8 cellular contexts compared by ENCODE assay signal in the genomic region with DNA sequence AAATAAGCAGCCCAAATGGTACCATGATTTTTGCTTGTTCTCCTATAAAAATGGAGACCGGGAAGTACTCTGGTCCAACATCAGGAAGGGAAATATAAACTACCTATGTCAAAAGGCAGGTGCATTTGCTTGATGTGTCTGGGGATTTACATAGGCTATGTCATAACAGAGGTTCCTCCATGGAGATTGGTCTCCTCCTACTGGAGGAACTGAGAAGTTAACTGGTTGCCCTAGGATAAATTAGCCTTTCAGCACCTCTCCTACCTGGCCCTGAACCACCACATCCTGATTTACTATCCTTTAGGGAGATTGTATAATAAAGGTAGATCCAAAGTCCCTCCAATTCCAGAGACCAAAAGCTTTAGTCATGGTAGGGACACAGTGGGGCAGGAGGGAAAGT.
A peak's percentile ranks its signal among the peaks of the same experiment; 100 is the strongest.
DNase-seq lines count a peak whose midpoint lies in the region; ATAC-seq and TF ChIP-seq lines count a peak whose summit lies in the region.

No MANE protein-coding gene starts in this region.

- no peak overlapping the region for H3K9ac ChIP-seq in MM.1S (ENCODE audit: low read length)

- POLR2A ChIA-PET in WTC11 (lab: Charles Lee): no interaction called here

- no peak overlapping the region for H2AFZ ChIP-seq in MM.1S (ENCODE audit: low read length)

- H3K4me1 ChIP-seq in MM.1S (ENCODE audit: low read length) (peaks cover 9% of the 10 kb centered on the region), transverse colon (no peaks in the 10 kb centered on the region)

- H3K9me3 ChIP-seq in MM.1S (replicated peaks; ENCODE audit: insufficient read depth, low read length) (no peaks in the 10 kb centered on the region), transverse colon (no peaks in the 10 kb centered on the region)

- TF ChIP-seq CTCF in GM10266 (IDR thresholded peaks at IDR 0.05; ENCODE audit: control insufficient read depth, insufficient read depth, low read depth, missing control alignments) (peak; percentile 53), HFF-Myc (IDR thresholded peaks at IDR 0.05; ENCODE audit: low read depth, low read length, missing control alignments) (peak; percentile 40), MM.1S (IDR thresholded peaks at IDR 0.05; ENCODE audit: low read length) (peak; percentile 97), WTC11 (IDR thresholded peaks at IDR 0.05) (peak; percentile 52), transverse colon (IDR thresholded peaks at IDR 0.05) (peak; percentile 52 to 83 (median 69))

- in situ Hi-C loops in transverse colon (cut with MboI; ENCODE audit: low pct_ligation_motif_present in 1 of 4, low pct_unique_long_range_greater_than_20kb in 1 of 4, low sequenced_read_pairs in 3 of 4): loop anchor here in 3 of 4 donors (25.0 kb wide), 3 partner anchors 883 to 1108 kb away; a partner anchor contains a TSS

- intact Hi-C loops in transverse colon (cut with DNase I; ENCODE audit: low total_unique reads): no loop called here

- WGBS in transverse colon (ENCODE audit: low coverage in 1 of 2), 2 donors: 11 to 27% methylated on average over 1 of the region's 1 CpG

- peaks cover 41% of the 10 kb centered on the region for H3K27me3 Mint-ChIP-seq in WTC11 (ENCODE audit: low read depth)

- TF ChIP-seq POLR2A in transverse colon (IDR thresholded peaks at IDR 0.05): no peak

- no peaks in the 10 kb centered on the region for H3K79me2 ChIP-seq in MM.1S (ENCODE audit: low read length)

- H3K36me3 Mint-ChIP-seq in WTC11: no peaks in the 10 kb centered on the region

- no peaks in the 10 kb centered on the region for H3K9me3 Mint-ChIP-seq in WTC11

- peaks cover 11% of the 10 kb centered on the region for H3K4me1 Mint-ChIP-seq in WTC11

- H3K27me3 ChIP-seq in MM.1S (replicated peaks; ENCODE audit: insufficient read depth, low read length) (no peaks in the 10 kb centered on the region), transverse colon (no peaks in the 10 kb centered on the region)

- H3K27ac Mint-ChIP-seq in WTC11: no peak overlapping the region

- H3K4me3 ChIP-seq in HFF-Myc (replicated peaks; ENCODE audit: low read depth, low read length): no peak overlapping the region
- no peak overlapping the region for H3K4me3 ChIP-seq in MM.1S (ENCODE audit: low read length)
- no peak overlapping the region for H3K4me3 ChIP-seq in transverse colon

- H3K36me3 ChIP-seq in MM.1S (replicated peaks; ENCODE audit: insufficient read depth, low read length) (no peaks in the 10 kb centered on the region), transverse colon (no peaks in the 10 kb centered on the region)

- peak; percentile 97 for ATAC-seq in WTC11

- no peak overlapping the region for H3K27ac ChIP-seq in MM.1S (ENCODE audit: low read length)
- H3K27ac ChIP-seq in transverse colon: no peak overlapping the region

- no peak overlapping the region for H3K4me2 ChIP-seq in MM.1S (ENCODE audit: low read depth, low read length)

- TF ChIP-seq EP300 in transverse colon (IDR thresholded peaks at IDR 0.05; ENCODE audit: low read depth): no peak

- H3F3A ChIP-seq in MM.1S (ENCODE audit: insufficient read depth, low read length): no peaks in the 10 kb centered on the region

- no peak overlapping the region for H3K4me3 Mint-ChIP-seq in WTC11

- DNase-seq in A172 (ENCODE audit: low spot score): peak; percentile 62
- peak; percentile 18 for DNase-seq in GM10266 (ENCODE audit: extremely low spot score)
- no peak for DNase-seq in HFF-Myc (ENCODE audit: extremely low read depth, low read depth)
- DNase-seq in MM.1S: peak; percentile 87
- DNase-seq in WTC11 (ENCODE audit: low spot score): no peak
- peak; percentile 36 for DNase-seq in iPS DF 4.7 (ENCODE audit: extremely low read depth, low spot score)
- DNase-seq in transverse colon: no peak
- no peak for DNase-seq in AG20443 (ENCODE audit: low spot score)

- CTCF ChIA-PET in WTC11 (lab: Charles Lee): no interaction called here

- no peaks in the 10 kb centered on the region for H4K20me1 ChIP-seq in MM.1S (ENCODE audit: insufficient read depth, low read length)

- no peaks in the 10 kb centered on the region for H3K9me2 ChIP-seq in MM.1S (replicated peaks; ENCODE audit: insufficient read depth, low read length)

TF ChIP-seq in WTC11, 78 proteins besides CTCF, POLR2A, EP300 and RAD21 (continues in another document):
- TF ChIP-seq, protein P1, sequence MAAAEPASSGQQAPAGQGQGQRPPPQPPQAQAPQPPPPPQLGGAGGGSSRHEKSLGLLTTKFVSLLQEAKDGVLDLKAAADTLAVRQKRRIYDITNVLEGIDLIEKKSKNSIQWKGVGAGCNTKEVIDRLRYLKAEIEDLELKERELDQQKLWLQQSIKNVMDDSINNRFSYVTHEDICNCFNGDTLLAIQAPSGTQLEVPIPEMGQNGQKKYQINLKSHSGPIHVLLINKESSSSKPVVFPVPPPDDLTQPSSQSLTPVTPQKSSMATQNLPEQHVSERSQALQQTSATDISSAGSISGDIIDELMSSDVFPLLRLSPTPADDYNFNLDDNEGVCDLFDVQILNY (CRISPR knock-in tag; IDR thresholded peaks at IDR 0.05): no peak
- TF ChIP-seq, protein P2, sequence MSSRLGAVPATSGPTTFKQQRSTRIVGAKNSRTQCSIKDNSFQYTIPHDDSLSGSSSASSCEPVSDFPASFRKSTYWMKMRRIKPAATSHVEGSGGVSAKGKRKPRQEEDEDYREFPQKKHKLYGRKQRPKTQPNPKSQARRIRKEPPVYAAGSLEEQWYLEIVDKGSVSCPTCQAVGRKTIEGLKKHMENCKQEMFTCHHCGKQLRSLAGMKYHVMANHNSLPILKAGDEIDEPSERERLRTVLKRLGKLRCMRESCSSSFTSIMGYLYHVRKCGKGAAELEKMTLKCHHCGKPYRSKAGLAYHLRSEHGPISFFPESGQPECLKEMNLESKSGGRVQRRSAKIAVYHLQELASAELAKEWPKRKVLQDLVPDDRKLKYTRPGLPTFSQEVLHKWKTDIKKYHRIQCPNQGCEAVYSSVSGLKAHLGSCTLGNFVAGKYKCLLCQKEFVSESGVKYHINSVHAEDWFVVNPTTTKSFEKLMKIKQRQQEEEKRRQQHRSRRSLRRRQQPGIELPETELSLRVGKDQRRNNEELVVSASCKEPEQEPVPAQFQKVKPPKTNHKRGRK (CRISPR knock-in tag; IDR thresholded peaks at IDR 0.05; ENCODE audit: borderline replicate concordance): no peak
- TF ChIP-seq ZNF263 (CRISPR knock-in tag; IDR thresholded peaks at IDR 0.05; ENCODE audit: low read depth) (no peak), IRF2 (CRISPR knock-in tag; IDR thresholded peaks at IDR 0.05; ENCODE audit: borderline replicate concordance, low read depth) (no peak), FOXK1 (CRISPR knock-in tag; IDR thresholded peaks at IDR 0.05) (no peak), KAT7 (CRISPR knock-in tag; IDR thresholded peaks at IDR 0.05; ENCODE audit: borderline replicate concordance) (no peak), ESRRA (CRISPR knock-in tag; IDR thresholded peaks at IDR 0.05; ENCODE audit: borderline replicate concordance) (no peak), RELA (CRISPR knock-in tag; IDR thresholded peaks at IDR 0.05; ENCODE audit: borderline replicate concordance) (no peak)
- TF ChIP-seq, protein P3, sequence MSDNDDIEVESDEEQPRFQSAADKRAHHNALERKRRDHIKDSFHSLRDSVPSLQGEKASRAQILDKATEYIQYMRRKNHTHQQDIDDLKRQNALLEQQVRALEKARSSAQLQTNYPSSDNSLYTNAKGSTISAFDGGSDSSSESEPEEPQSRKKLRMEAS (CRISPR knock-in tag; IDR thresholded peaks at IDR 0.05): no peak
- TF ChIP-seq, protein P4, sequence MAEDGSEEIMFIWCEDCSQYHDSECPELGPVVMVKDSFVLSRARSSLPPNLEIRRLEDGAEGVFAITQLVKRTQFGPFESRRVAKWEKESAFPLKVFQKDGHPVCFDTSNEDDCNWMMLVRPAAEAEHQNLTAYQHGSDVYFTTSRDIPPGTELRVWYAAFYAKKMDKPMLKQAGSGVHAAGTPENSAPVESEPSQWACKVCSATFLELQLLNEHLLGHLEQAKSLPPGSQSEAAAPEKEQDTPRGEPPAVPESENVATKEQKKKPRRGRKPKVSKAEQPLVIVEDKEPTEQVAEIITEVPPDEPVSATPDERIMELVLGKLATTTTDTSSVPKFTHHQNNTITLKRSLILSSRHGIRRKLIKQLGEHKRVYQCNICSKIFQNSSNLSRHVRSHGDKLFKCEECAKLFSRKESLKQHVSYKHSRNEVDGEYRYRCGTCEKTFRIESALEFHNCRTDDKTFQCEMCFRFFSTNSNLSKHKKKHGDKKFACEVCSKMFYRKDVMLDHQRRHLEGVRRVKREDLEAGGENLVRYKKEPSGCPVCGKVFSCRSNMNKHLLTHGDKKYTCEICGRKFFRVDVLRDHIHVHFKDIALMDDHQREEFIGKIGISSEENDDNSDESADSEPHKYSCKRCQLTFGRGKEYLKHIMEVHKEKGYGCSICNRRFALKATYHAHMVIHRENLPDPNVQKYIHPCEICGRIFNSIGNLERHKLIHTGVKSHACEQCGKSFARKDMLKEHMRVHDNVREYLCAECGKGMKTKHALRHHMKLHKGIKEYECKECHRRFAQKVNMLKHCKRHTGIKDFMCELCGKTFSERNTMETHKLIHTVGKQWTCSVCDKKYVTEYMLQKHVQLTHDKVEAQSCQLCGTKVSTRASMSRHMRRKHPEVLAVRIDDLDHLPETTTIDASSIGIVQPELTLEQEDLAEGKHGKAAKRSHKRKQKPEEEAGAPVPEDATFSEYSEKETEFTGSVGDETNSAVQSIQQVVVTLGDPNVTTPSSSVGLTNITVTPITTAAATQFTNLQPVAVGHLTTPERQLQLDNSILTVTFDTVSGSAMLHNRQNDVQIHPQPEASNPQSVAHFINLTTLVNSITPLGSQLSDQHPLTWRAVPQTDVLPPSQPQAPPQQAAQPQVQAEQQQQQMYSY (CRISPR knock-in tag; IDR thresholded peaks at IDR 0.05): no peak
- TF ChIP-seq, protein P5, sequence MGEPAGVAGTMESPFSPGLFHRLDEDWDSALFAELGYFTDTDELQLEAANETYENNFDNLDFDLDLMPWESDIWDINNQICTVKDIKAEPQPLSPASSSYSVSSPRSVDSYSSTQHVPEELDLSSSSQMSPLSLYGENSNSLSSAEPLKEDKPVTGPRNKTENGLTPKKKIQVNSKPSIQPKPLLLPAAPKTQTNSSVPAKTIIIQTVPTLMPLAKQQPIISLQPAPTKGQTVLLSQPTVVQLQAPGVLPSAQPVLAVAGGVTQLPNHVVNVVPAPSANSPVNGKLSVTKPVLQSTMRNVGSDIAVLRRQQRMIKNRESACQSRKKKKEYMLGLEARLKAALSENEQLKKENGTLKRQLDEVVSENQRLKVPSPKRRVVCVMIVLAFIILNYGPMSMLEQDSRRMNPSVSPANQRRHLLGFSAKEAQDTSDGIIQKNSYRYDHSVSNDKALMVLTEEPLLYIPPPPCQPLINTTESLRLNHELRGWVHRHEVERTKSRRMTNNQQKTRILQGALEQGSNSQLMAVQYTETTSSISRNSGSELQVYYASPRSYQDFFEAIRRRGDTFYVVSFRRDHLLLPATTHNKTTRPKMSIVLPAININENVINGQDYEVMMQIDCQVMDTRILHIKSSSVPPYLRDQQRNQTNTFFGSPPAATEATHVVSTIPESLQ (CRISPR knock-in tag; IDR thresholded peaks at IDR 0.05): no peak

Comparison
In these comparisons a context has a peak if more than half of its experiments do, and no peak if none do; other contexts are left out.
1. DNase-seq: peak in A172 (single experiment), GM10266 (single experiment), MM.1S (single experiment) and iPS DF 4.7 (single experiment); none in HFF-Myc (single experiment), WTC11 (single experiment), transverse colon (single experiment) and AG20443 (single experiment).
2. CTCF ChIP-seq: peak in every context shown above with its lines; median percentile 97 in MM.1S; 69 in transverse colon; 53 in GM10266; 52 in WTC11; 40 in HFF-Myc.